1 cellular context compared by ENCODE assay signal in the genomic region with DNA sequence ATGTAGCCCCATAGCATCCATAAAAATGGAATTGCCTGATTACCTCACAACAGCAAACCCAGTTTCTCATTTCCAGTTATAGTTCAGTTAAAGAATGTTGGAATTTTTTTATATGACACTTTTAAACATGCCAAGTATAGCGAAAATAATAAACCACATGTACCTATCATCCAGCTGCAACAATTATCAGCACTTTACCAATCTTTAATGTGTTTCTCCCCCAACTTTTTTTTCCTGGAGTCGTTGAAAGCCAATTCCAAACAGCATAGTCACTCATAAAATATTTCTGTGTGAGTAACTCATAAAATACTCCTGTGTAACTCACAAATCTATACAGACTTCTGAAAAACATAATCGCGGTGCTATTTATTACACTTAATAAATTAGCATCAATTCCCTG.
TF ChIP-seq lines count a peak whose summit lies in the region.

No MANE protein-coding gene starts in this region.

TF ChIP-seq in IMR-90, 13 proteins besides CTCF, POLR2A, EP300 and RAD21:
- TF ChIP-seq FOS (IDR thresholded peaks at IDR 0.05; ENCODE audit: low read depth, low read length) = 0 out of 2 replicates have a peak, but pooled peaks have one; percentile 19
- TF ChIP-seq MAFK (IDR thresholded peaks at IDR 0.05; ENCODE audit: low read depth, low read length) = no peak
TF ChIP-seq in IMR-90: peak in this region for 1.
